1 cellular context compared by ENCODE assay signal in the genomic region with DNA sequence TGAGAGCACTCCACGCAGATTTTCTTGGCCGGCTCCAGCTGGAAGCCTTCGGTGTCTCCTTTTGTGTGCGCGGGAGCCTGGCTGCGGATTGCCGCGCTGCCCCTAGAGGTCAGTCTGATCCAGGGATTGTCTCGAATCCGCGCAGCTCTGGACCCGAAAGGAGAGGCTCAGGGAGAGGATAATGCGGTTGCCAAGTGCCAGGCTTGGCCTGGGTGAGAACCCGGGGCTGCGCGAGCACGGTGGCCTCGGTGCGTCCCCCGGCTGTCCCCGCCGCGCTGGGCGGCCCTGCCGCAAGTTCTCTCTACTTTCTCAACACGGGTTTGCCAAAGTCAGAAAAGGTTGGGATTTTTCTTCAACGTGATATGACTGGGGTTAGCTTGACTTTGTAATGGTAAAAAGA.
TF ChIP-seq lines count a peak whose summit lies in the region.

No MANE protein-coding gene starts in this region.

TF ChIP-seq in GM23338, 12 proteins besides CTCF, POLR2A, EP300 and RAD21 (continued from another document):
- TF ChIP-seq, protein P1, sequence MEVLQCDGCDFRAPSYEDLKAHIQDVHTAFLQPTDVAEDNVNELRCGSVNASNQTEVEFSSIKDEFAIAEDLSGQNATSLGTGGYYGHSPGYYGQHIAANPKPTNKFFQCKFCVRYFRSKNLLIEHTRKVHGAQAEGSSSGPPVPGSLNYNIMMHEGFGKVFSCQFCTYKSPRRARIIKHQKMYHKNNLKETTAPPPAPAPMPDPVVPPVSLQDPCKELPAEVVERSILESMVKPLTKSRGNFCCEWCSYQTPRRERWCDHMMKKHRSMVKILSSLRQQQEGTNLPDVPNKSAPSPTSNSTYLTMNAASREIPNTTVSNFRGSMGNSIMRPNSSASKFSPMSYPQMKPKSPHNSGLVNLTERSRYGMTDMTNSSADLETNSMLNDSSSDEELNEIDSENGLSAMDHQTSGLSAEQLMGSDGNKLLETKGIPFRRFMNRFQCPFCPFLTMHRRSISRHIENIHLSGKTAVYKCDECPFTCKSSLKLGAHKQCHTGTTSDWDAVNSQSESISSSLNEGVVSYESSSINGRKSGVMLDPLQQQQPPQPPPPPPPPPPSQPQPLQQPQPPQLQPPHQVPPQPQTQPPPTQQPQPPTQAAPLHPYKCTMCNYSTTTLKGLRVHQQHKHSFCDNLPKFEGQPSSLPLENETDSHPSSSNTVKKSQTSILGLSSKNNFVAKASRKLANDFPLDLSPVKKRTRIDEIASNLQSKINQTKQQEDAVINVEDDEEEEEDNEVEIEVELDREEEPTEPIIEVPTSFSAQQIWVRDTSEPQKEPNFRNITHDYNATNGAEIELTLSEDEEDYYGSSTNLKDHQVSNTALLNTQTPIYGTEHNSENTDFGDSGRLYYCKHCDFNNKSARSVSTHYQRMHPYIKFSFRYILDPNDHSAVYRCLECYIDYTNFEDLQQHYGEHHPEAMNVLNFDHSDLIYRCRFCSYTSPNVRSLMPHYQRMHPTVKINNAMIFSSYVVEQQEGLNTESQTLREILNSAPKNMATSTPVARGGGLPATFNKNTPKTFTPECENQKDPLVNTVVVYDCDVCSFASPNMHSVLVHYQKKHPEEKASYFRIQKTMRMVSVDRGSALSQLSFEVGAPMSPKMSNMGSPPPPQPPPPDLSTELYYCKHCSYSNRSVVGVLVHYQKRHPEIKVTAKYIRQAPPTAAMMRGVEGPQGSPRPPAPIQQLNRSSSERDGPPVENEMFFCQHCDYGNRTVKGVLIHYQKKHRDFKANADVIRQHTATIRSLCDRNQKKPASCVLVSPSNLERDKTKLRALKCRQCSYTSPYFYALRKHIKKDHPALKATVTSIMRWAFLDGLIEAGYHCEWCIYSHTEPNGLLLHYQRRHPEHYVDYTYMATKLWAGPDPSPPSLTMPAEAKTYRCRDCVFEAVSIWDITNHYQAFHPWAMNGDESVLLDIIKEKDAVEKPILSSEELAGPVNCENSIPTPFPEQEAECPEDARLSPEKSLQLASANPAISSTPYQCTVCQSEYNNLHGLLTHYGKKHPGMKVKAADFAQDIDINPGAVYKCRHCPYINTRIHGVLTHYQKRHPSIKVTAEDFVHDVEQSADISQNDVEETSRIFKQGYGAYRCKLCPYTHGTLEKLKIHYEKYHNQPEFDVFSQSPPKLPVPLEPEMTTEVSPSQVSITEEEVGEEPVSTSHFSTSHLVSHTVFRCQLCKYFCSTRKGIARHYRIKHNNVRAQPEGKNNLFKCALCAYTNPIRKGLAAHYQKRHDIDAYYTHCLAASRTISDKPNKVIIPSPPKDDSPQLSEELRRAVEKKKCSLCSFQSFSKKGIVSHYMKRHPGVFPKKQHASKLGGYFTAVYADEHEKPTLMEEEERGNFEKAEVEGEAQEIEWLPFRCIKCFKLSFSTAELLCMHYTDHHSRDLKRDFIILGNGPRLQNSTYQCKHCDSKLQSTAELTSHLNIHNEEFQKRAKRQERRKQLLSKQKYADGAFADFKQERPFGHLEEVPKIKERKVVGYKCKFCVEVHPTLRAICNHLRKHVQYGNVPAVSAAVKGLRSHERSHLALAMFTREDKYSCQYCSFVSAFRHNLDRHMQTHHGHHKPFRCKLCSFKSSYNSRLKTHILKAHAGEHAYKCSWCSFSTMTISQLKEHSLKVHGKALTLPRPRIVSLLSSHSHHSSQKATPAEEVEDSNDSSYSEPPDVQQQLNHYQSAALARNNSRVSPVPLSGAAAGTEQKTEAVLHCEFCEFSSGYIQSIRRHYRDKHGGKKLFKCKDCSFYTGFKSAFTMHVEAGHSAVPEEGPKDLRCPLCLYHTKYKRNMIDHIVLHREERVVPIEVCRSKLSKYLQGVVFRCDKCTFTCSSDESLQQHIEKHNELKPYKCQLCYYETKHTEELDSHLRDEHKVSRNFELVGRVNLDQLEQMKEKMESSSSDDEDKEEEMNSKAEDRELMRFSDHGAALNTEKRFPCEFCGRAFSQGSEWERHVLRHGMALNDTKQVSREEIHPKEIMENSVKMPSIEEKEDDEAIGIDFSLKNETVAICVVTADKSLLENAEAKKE (CRISPR knock-in tag; IDR thresholded peaks at IDR 0.05), result no peak
- no peak for TF ChIP-seq POLR2AphosphoS5 (IDR thresholded peaks at IDR 0.05; ENCODE audit: low read depth)
- TF ChIP-seq, protein P2, sequence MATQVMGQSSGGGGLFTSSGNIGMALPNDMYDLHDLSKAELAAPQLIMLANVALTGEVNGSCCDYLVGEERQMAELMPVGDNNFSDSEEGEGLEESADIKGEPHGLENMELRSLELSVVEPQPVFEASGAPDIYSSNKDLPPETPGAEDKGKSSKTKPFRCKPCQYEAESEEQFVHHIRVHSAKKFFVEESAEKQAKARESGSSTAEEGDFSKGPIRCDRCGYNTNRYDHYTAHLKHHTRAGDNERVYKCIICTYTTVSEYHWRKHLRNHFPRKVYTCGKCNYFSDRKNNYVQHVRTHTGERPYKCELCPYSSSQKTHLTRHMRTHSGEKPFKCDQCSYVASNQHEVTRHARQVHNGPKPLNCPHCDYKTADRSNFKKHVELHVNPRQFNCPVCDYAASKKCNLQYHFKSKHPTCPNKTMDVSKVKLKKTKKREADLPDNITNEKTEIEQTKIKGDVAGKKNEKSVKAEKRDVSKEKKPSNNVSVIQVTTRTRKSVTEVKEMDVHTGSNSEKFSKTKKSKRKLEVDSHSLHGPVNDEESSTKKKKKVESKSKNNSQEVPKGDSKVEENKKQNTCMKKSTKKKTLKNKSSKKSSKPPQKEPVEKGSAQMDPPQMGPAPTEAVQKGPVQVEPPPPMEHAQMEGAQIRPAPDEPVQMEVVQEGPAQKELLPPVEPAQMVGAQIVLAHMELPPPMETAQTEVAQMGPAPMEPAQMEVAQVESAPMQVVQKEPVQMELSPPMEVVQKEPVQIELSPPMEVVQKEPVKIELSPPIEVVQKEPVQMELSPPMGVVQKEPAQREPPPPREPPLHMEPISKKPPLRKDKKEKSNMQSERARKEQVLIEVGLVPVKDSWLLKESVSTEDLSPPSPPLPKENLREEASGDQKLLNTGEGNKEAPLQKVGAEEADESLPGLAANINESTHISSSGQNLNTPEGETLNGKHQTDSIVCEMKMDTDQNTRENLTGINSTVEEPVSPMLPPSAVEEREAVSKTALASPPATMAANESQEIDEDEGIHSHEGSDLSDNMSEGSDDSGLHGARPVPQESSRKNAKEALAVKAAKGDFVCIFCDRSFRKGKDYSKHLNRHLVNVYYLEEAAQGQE (IDR thresholded peaks at IDR 0.05; ENCODE audit: unreplicated experiment), result no peak
- TF ChIP-seq NANOG (IDR thresholded peaks at IDR 0.05; ENCODE audit: borderline replicate concordance), result no peak
- TF ChIP-seq JUNB (IDR thresholded peaks at IDR 0.05; ENCODE audit: unreplicated experiment), result no peak
TF ChIP-seq in GM23338: peak in this region for 0.
